ENCODE assay signal across 33 cellular contexts in the genomic region with DNA sequence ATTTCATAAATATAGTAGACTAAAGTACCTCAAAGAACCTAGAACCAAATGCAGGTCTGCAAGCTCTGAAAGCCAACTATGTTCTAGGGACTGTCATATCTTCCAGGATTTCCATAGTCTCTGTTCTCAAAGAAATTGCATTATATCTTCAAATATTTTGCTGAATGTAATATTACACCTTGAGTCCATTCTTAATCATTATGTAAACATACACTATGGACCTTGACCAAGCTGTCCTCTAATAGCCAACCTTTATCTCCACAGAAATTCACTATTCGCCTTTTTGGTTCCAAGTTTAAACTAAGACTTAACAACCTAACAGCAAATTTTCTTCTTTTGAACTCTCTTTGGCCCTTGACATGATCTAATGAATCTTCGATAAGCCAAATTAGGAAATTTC.
"Had no signal": no experiment of that assay in that cellular context is flagged by ENCODE, and none has a peak within 500 bp of the region (broad histone marks: within the 10 kb centered on the region; RNA-seq: fewer than 3 reads in every experiment).

No MANE protein-coding gene starts in this region.

- H3K4me1 ChIP-seq: ascending aorta, esophagus squamous epithelium, gastroesophageal sphincter, heart right ventricle had no signal

- ATAC-seq: activated CD4-positive, CD25-positive, alpha-beta regulatory T cell treated with anti-CD3 and anti-CD28 coated beads, Interleukin-2, amount 50 U/mL, for 24 hours; activated CD8-positive, alpha-beta memory T cell treated with anti-CD3 and anti-CD28 coated beads, Interleukin-2, amount 10 ng/mL, durations not matched to agents 7 days and 5 days; activated CD8-positive, alpha-beta T cell treated with anti-CD3 and anti-CD28 coated beads, Interleukin-2, amount 10 ng/mL, durations not matched to agents 7 days and 5 days; activated naive CD4-positive, alpha-beta T cell treated with anti-CD3 and anti-CD28 coated beads, Interleukin-2, amount 50 U/mL, for 72 hours; activated T-cell treated with anti-CD3 and anti-CD28 coated beads, Interleukin-2, amount 50 U/mL, for 72 hours; effector memory CD8-positive, alpha-beta T cell; gastroesophageal sphincter; heart right ventricle; T-cell had no signal

- H3K27me3 ChIP-seq: ascending aorta, brain microvascular endothelial cell, dorsolateral prefrontal cortex, esophagus squamous epithelium, gastroesophageal sphincter, heart right ventricle had no signal

- H3K36me3 ChIP-seq: ascending aorta, brain microvascular endothelial cell, esophagus squamous epithelium, gastroesophageal sphincter, heart right ventricle, WERI-Rb-1 had no signal

- H3K4me3 Mint-ChIP-seq: activated B cell treated with CpG ODN at 0.5 μM for 24 hours; activated CD4-positive, alpha-beta memory T cell treated with anti-CD3 and anti-CD28 coated beads for 36 hours; activated CD8-positive, alpha-beta memory T cell treated with anti-CD3 and anti-CD28 coated beads, Interleukin-2, amount 10 ng/mL, durations not matched to agents 7 days and 5 days; activated CD8-positive, alpha-beta T cell treated with anti-CD3 and anti-CD28 coated beads, Interleukin-2, amount 10 ng/mL, durations not matched to agents 7 days and 5 days; activated naive CD4-positive, alpha-beta T cell treated with anti-CD3 and anti-CD28 coated beads, Interleukin-2, amount 10 ng/mL, durations not matched to agents 7 days and 5 days; activated naive CD8-positive, alpha-beta T cell treated with anti-CD3 and anti-CD28 coated beads, Interleukin-2, amount 10 ng/mL, durations not matched to agents 7 days and 5 days; activated T-cell treated with anti-CD3 and anti-CD28 coated beads, Interleukin-2, amount 50 U/mL, for 24 hours; activated T-cell treated with anti-CD3 and anti-CD28 coated beads, Interleukin-2, amount 50 U/mL, for 72 hours; central memory CD8-positive, alpha-beta T cell; dendritic cell treated with granulocyte-macrophage colony-stimulating factor and Interleukin-4, amounts not matched to agents 40 ng/mL and 50 ng/mL, for 4 days; effector memory CD8-positive, alpha-beta T cell; T-cell; T-helper 1 cell treated with Interleukin-12 subunit alpha and Interleukin-12 subunit beta and Interleukin-4 antibody, amounts not matched to agents 30 μg/mL and 1 μg/mL, for 36 hours had no signal

- H3K4me1 Mint-ChIP-seq: activated B cell treated with CpG ODN at 0.5 μM for 24 hours; activated CD8-positive, alpha-beta memory T cell treated with anti-CD3 and anti-CD28 coated beads, Interleukin-2, amount 10 ng/mL, durations not matched to agents 7 days and 5 days; activated naive CD4-positive, alpha-beta T cell treated with anti-CD3 and anti-CD28 coated beads, Interleukin-2, amount 10 ng/mL, durations not matched to agents 7 days and 5 days; activated naive CD8-positive, alpha-beta T cell treated with anti-CD3 and anti-CD28 coated beads, Interleukin-2, amount 10 ng/mL, durations not matched to agents 7 days and 5 days; central memory CD8-positive, alpha-beta T cell; T-cell had no signal

- H3K27ac Mint-ChIP-seq: activated B cell treated with CpG ODN at 0.5 μM for 24 hours; activated CD4-positive, alpha-beta memory T cell treated with anti-CD3 and anti-CD28 coated beads for 36 hours; activated CD8-positive, alpha-beta memory T cell treated with anti-CD3 and anti-CD28 coated beads, Interleukin-2, amount 10 ng/mL, durations not matched to agents 7 days and 5 days; activated CD8-positive, alpha-beta T cell treated with anti-CD3 and anti-CD28 coated beads, Interleukin-2, amount 10 ng/mL, durations not matched to agents 7 days and 5 days; activated naive CD4-positive, alpha-beta T cell treated with anti-CD3 and anti-CD28 coated beads, Interleukin-2, amount 10 ng/mL, durations not matched to agents 7 days and 5 days; activated naive CD4-positive, alpha-beta T cell treated with anti-CD3 and anti-CD28 coated beads, Interleukin-2, amount 50 U/mL, for 72 hours; activated naive CD8-positive, alpha-beta T cell treated with anti-CD3 and anti-CD28 coated beads, Interleukin-2, amount 10 ng/mL, durations not matched to agents 7 days and 5 days; activated T-cell treated with anti-CD3 and anti-CD28 coated beads, Interleukin-2, amount 50 U/mL, for 24 hours; activated T-cell treated with anti-CD3 and anti-CD28 coated beads, Interleukin-2, amount 50 U/mL, for 72 hours; dendritic cell treated with granulocyte-macrophage colony-stimulating factor and Interleukin-4, amounts not matched to agents 40 ng/mL and 50 ng/mL, for 4 days; effector memory CD8-positive, alpha-beta T cell; T-cell; T-helper 1 cell treated with Interleukin-12 subunit alpha and Interleukin-12 subunit beta and Interleukin-4 antibody, amounts not matched to agents 30 μg/mL and 1 μg/mL, for 36 hours had no signal

- H3K36me3 Mint-ChIP-seq: activated CD4-positive, alpha-beta memory T cell treated with anti-CD3 and anti-CD28 coated beads for 36 hours; activated CD8-positive, alpha-beta memory T cell treated with anti-CD3 and anti-CD28 coated beads, Interleukin-2, amount 10 ng/mL, durations not matched to agents 7 days and 5 days; activated naive CD4-positive, alpha-beta T cell treated with anti-CD3 and anti-CD28 coated beads, Interleukin-2, amount 10 ng/mL, durations not matched to agents 7 days and 5 days; activated naive CD4-positive, alpha-beta T cell treated with anti-CD3 and anti-CD28 coated beads, Interleukin-2, amount 50 U/mL, for 72 hours; activated naive CD8-positive, alpha-beta T cell treated with anti-CD3 and anti-CD28 coated beads, Interleukin-2, amount 10 ng/mL, durations not matched to agents 7 days and 5 days; T-cell had no signal

- DNase-seq: activated B cell treated with CpG ODN at 0.5 μM for 24 hours; activated CD4-positive, alpha-beta memory T cell treated with anti-CD3 and anti-CD28 coated beads for 36 hours; activated CD4-positive, alpha-beta T cell treated with anti-CD3 and anti-CD28 coated beads for 48 hours; activated CD8-positive, alpha-beta memory T cell treated with anti-CD3 and anti-CD28 coated beads, Interleukin-2, amount 10 ng/mL, durations not matched to agents 7 days and 5 days; activated CD8-positive, alpha-beta memory T cell treated with anti-CD3 and anti-CD28 coated beads, Interleukin-2, amount 50 U/mL, for 4 hours; activated CD8-positive, alpha-beta T cell treated with anti-CD3 and anti-CD28 coated beads, Interleukin-2, amount 10 ng/mL, durations not matched to agents 7 days and 5 days; activated gamma-delta T cell; activated naive CD4-positive, alpha-beta T cell; activated naive CD4-positive, alpha-beta T cell treated with anti-CD3 and anti-CD28 coated beads, Interleukin-2, amount 10 ng/mL, durations not matched to agents 7 days and 5 days; activated naive CD8-positive, alpha-beta T cell treated with anti-CD3 and anti-CD28 coated beads, Interleukin-2, amount 10 ng/mL, durations not matched to agents 7 days and 5 days; activated T-cell treated with anti-CD3 and anti-CD28 coated beads, Interleukin-2, amount 50 U/mL, for 24 hours; activated T-cell treated with anti-CD3 and anti-CD28 coated beads, Interleukin-2, amount 50 U/mL, for 72 hours; brain microvascular endothelial cell; dorsolateral prefrontal cortex; effector memory CD8-positive, alpha-beta T cell; esophagus squamous epithelium; foreskin melanocyte; heart right ventricle; T-cell; T-helper 9 cell; WERI-Rb-1 had no signal

- FAIRE-seq: bronchial epithelial cell, endometrium, endothelial cell of umbilical vein had no signal

- H3K27me3 Mint-ChIP-seq: activated B cell treated with CpG ODN at 0.5 μM for 24 hours; activated CD4-positive, alpha-beta memory T cell treated with anti-CD3 and anti-CD28 coated beads for 36 hours; activated CD8-positive, alpha-beta memory T cell treated with anti-CD3 and anti-CD28 coated beads, Interleukin-2, amount 10 ng/mL, durations not matched to agents 7 days and 5 days; activated naive CD4-positive, alpha-beta T cell treated with anti-CD3 and anti-CD28 coated beads, Interleukin-2, amount 10 ng/mL, durations not matched to agents 7 days and 5 days; activated naive CD8-positive, alpha-beta T cell treated with anti-CD3 and anti-CD28 coated beads, Interleukin-2, amount 10 ng/mL, durations not matched to agents 7 days and 5 days; activated T-cell treated with anti-CD3 and anti-CD28 coated beads, Interleukin-2, amount 50 U/mL, for 24 hours; central memory CD8-positive, alpha-beta T cell; dendritic cell treated with granulocyte-macrophage colony-stimulating factor and Interleukin-4, amounts not matched to agents 40 ng/mL and 50 ng/mL, for 4 days; effector memory CD8-positive, alpha-beta T cell; T-cell had no signal

- H3K9me3 ChIP-seq: ascending aorta, esophagus squamous epithelium, gastroesophageal sphincter had no signal

- H3K27ac ChIP-seq: ascending aorta, brain microvascular endothelial cell, coronary artery, dorsolateral prefrontal cortex, epithelial cell of prostate, esophagus squamous epithelium, gastroesophageal sphincter, heart right ventricle, WERI-Rb-1 had no signal

- H3K4me3 ChIP-seq: ascending aorta, coronary artery, dorsolateral prefrontal cortex, esophagus squamous epithelium, gastroesophageal sphincter, heart right ventricle had no signal
